11 cellular contexts compared by ENCODE assay signal in the genomic region with DNA sequence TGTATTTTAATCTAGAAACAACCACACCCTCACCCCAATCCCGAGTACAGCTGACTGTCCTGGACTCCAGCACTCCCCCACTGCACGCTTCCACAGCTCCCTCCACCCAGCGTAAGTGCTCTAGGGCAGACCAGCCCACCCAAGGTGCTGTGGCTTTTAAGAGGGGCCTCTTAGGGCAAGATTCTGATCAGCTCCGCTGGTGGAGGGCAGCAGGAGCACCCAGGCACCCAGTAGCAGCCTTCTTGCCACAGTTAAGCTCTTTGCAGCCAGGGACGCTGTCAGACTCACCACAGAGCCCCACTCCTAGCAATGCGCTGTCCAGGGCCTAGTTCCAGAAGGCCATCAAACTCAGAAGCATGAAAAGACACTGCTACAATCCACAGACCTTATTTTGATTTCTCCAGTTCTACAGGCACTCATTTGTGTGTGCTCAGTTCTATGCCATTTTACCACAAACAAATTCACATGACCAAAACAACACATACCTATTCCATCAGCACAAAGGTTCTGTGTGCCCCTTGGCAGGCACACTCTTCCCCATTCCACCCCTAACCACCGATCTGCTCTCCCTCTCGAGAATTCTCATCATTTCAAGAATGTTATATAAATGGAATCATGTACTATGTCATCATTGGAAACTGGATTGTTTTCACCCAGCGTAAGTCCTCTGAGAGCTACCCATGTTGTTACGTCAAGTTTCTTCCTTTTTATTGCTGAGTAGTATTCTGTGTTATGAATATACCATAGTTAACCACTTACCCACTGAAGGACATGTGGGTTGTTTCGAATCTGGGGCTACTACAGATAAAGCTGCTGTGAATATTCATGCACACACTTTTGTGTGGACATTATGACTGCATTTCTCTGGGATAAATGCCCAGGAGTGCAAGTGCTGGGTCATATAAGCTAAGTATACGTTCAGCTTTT. TPM values are rescaled to one million over a fixed set of nuclear protein-coding genes. Genes with fewer than 3 reads are reported as not detected.
DNase-seq lines count a peak whose midpoint lies in the region; ATAC-seq and TF ChIP-seq lines count a peak whose summit lies in the region.
"Had no signal": no experiment of that assay in that cellular context is flagged by ENCODE, and none has a peak within 500 bp of the region (broad histone marks: within the 10 kb centered on the region; RNA-seq: fewer than 3 reads in every experiment).

No MANE protein-coding gene starts in this region.

- H2BK12ac ChIP-seq in mesenchymal stem cell (ENCODE audit: low read length in 2 of 2) = peak overlapping the region in 1 of 2 experiments; percentile 33

- peak overlapping the region; percentile 74 for H4K8ac ChIP-seq in mesenchymal stem cell (ENCODE audit: low read length)

- H3K9me3 ChIP-seq in HUES6 (ENCODE audit: control insufficient read depth, insufficient read depth, low read depth, low read length) (no peaks in the 10 kb centered on the region), mesenchymal stem cell (ENCODE audit: control insufficient read depth, low read length) (no peaks in the 10 kb centered on the region)

- no peaks in the 10 kb centered on the region for H3K9me3 Mint-ChIP-seq in CD14-positive monocyte
- H3K9me3 Mint-ChIP-seq in activated T-helper 2 cell treated with anti-CD3 and anti-CD28 coated beads, Interferon-gamma antibody, Interleukin-2, Interleukin-4, amounts not matched to agents 10 μg/mL and 5 μg/mL and 100 μg/mL, durations not matched to agents 14 hours and 24 hours and 36 hours = peaks cover 5% of the 10 kb centered on the region

- H3K4me1 ChIP-seq in HUES6 (ENCODE audit: control insufficient read depth, insufficient read depth, low read length) (peaks cover 8% of the 10 kb centered on the region; the same call in 1 of the 2 replicates), mesenchymal stem cell (ENCODE audit: control insufficient read depth, insufficient read depth, low read depth, low read length) (peaks cover 6% of the 10 kb centered on the region)

- H2AFZ ChIP-seq in mesenchymal stem cell (ENCODE audit: low read depth, low read length) = no peak overlapping the region

- H2AK5ac ChIP-seq in mesenchymal stem cell (ENCODE audit: low read length, severe bottlenecking) = no peak overlapping the region

- DNase-seq in CD14-positive monocyte (ENCODE audit: low spot score) = no peak
- no peak for DNase-seq in activated T-helper 2 cell treated with anti-CD3 and anti-CD28 coated beads, Interferon-gamma antibody, Interleukin-2, Interleukin-4, amounts not matched to agents 10 μg/mL and 5 μg/mL and 100 μg/mL, durations not matched to agents 14 hours and 24 hours and 36 hours (ENCODE audit: low spot score)
- DNase-seq in mesenchymal stem cell = no peak
- DNase-seq in COLO668 (lab: John Stamatoyannopoulos, UW; ENCODE audit: unreplicated experiment) = no peak
- no peak for DNase-seq in stimulated activated CD4-positive, alpha-beta T cell treated with anti-CD3 and anti-CD28 coated beads, Interleukin-2, amount 100 ng/mL, for 48 hours
- DNase-seq in epidermal melanocyte (ENCODE audit: insufficient read length, low spot score) = no peak
- DNase-seq: activated T-cell treated with anti-CD3 and anti-CD28 coated beads, Interleukin-2, amount 50 U/mL, for 1 hour; C1 segment of cervical spinal cord; NCI-H2171 had no signal

- no peak overlapping the region for H3K4ac ChIP-seq in mesenchymal stem cell (ENCODE audit: low read depth in 1 of 2, low read length in 2 of 2)

- no peak overlapping the region for H2BK5ac ChIP-seq in mesenchymal stem cell (ENCODE audit: low read depth, low read length, poor library complexity, severe bottlenecking)

- intact Hi-C loops in CD14-positive monocyte (cut with micrococcal nuclease) = loop anchor here in 1 of 2 donors (5.0 kb wide), 1 partner anchor 39 kb away; a partner anchor contains a TSS
- intact Hi-C loops in activated T-helper 2 cell treated with anti-CD3 and anti-CD28 coated beads, Interferon-gamma antibody, Interleukin-2, Interleukin-4, amounts not matched to agents 10 μg/mL and 5 μg/mL and 100 μg/mL, durations not matched to agents 14 hours and 24 hours and 36 hours (cut with micrococcal nuclease) = no loop called here

- H3K18ac ChIP-seq in mesenchymal stem cell (ENCODE audit: low read depth in 1 of 2, low read length in 2 of 2) = peak overlapping the region in 1 of 2 experiments; percentile 65

- no peak overlapping the region for H3K9ac ChIP-seq in HUES6 (ENCODE audit: low read length)
- H3K9ac ChIP-seq in mesenchymal stem cell (ENCODE audit: low read length) = no peak overlapping the region

- no peak overlapping the region for H3K4me3 Mint-ChIP-seq in CD14-positive monocyte
- no peak overlapping the region for H3K4me3 Mint-ChIP-seq in activated T-helper 2 cell treated with anti-CD3 and anti-CD28 coated beads, Interferon-gamma antibody, Interleukin-2, Interleukin-4, amounts not matched to agents 10 μg/mL and 5 μg/mL and 100 μg/mL, durations not matched to agents 14 hours and 24 hours and 36 hours (ENCODE audit: low read depth)

- H3K14ac ChIP-seq in mesenchymal stem cell (ENCODE audit: low read length in 2 of 2) = no peak overlapping the region

- no peak for ATAC-seq in GM19023 (IDR thresholded peaks at IDR 0.05; ENCODE audit: unreplicated experiment)

- H3K4me2 ChIP-seq in mesenchymal stem cell (ENCODE audit: low read length, poor library complexity, severe bottlenecking) = no peak overlapping the region

- H2BK15ac ChIP-seq in mesenchymal stem cell (ENCODE audit: low read depth, poor library complexity, severe bottlenecking) = no peak overlapping the region

- H3K36me3 Mint-ChIP-seq in CD14-positive monocyte = peaks cover 15 to 29% of the 10 kb centered on the region in 2 donors
- peaks cover 75% of the 10 kb centered on the region for H3K36me3 Mint-ChIP-seq in activated T-helper 2 cell treated with anti-CD3 and anti-CD28 coated beads, Interferon-gamma antibody, Interleukin-2, Interleukin-4, amounts not matched to agents 10 μg/mL and 5 μg/mL and 100 μg/mL, durations not matched to agents 14 hours and 24 hours and 36 hours (ENCODE audit: low read depth)

- no peak overlapping the region for H4K91ac ChIP-seq in mesenchymal stem cell (ENCODE audit: low read length)

- no peak for TF ChIP-seq CTCF in CD14-positive monocyte (IDR thresholded peaks at IDR 0.05)

- peaks cover 0 to 1% (median 0%) of the 10 kb centered on the region in 3 donors for H3K27me3 Mint-ChIP-seq in CD14-positive monocyte (ENCODE audit: low read depth in 3 of 3)
- no peaks in the 10 kb centered on the region for H3K27me3 Mint-ChIP-seq in activated T-helper 2 cell treated with anti-CD3 and anti-CD28 coated beads, Interferon-gamma antibody, Interleukin-2, Interleukin-4, amounts not matched to agents 10 μg/mL and 5 μg/mL and 100 μg/mL, durations not matched to agents 14 hours and 24 hours and 36 hours (ENCODE audit: low read depth)

- H3K27ac Mint-ChIP-seq in CD14-positive monocyte = peak overlapping the region in 6 of 7 donors; percentile 7 to 97 (median 62)
- peak overlapping the region; percentile 65 for H3K27ac Mint-ChIP-seq in activated T-helper 2 cell treated with anti-CD3 and anti-CD28 coated beads, Interferon-gamma antibody, Interleukin-2, Interleukin-4, amounts not matched to agents 10 μg/mL and 5 μg/mL and 100 μg/mL, durations not matched to agents 14 hours and 24 hours and 36 hours

- H3K23ac ChIP-seq in mesenchymal stem cell (ENCODE audit: low read length in 2 of 2) = no peak overlapping the region

- H3K79me1 ChIP-seq in mesenchymal stem cell (replicated peaks; ENCODE audit: low read length, poor library complexity, severe bottlenecking) = peaks cover 27% of the 10 kb centered on the region

- peaks cover under 1% of the 10 kb centered on the region; the same call in 1 of the 2 replicates for H3K36me3 ChIP-seq in HUES6 (ENCODE audit: control insufficient read depth, insufficient read depth, low read length)
- H3K36me3 ChIP-seq in mesenchymal stem cell (ENCODE audit: control insufficient read depth in 1 of 2, insufficient read depth in 2 of 2, low read depth in 1 of 2, low read length in 2 of 2) = peaks cover 3 to 11% of the 10 kb centered on the region in 2 experiments

- H3K4me1 Mint-ChIP-seq in CD14-positive monocyte = peaks cover 43% of the 10 kb centered on the region
- H3K4me1 Mint-ChIP-seq in activated T-helper 2 cell treated with anti-CD3 and anti-CD28 coated beads, Interferon-gamma antibody, Interleukin-2, Interleukin-4, amounts not matched to agents 10 μg/mL and 5 μg/mL and 100 μg/mL, durations not matched to agents 14 hours and 24 hours and 36 hours (ENCODE audit: low read depth) = peaks cover 77% of the 10 kb centered on the region

- WGBS in mesenchymal stem cell = 92% methylated on average over 9 of the region's 12 CpGs

- H3K4me3 ChIP-seq in HUES6 (ENCODE audit: low read depth, low read length) = no peak overlapping the region
- no peak overlapping the region for H3K4me3 ChIP-seq in mesenchymal stem cell (ENCODE audit: insufficient read depth in 1 of 2, low read depth in 1 of 2, low read length in 2 of 2)

- H3K27ac ChIP-seq in HUES6 (ENCODE audit: low read depth, low read length) = peak overlapping the region; percentile 35; the same call in 1 of the 2 replicates
- H3K27ac ChIP-seq in mesenchymal stem cell (ENCODE audit: low read length, poor library complexity, severe bottlenecking) = no peak overlapping the region

- no peak overlapping the region for H2BK120ac ChIP-seq in mesenchymal stem cell (ENCODE audit: low read depth, low read length)

- H3K27me3 ChIP-seq in HUES6 (ENCODE audit: control insufficient read depth, insufficient read depth, low read length) (no peaks in the 10 kb centered on the region), mesenchymal stem cell (ENCODE audit: control insufficient read depth in 1 of 2, insufficient read depth in 1 of 2, low read length in 2 of 2) (no peaks in the 10 kb centered on the region)

RNA-seq across cellular contexts. Expression of a gene that starts 40.4 kb away (rescaled TPM):
- 100 to 1,000 TPM in 1 of 2 donors, 10 to 100 TPM in 1; 78.4 to 108 TPM for polyA plus RNA-seq in CD14-positive monocyte
- total RNA-seq in activated T-helper 2 cell treated with anti-CD3 and anti-CD28 coated beads, Interferon-gamma antibody, Interleukin-2, Interleukin-4, amounts not matched to agents 10 μg/mL and 5 μg/mL and 100 μg/mL, durations not matched to agents 14 hours and 24 hours and 36 hours = 57.3 and 60.6 TPM in 2 replicates
- 18.4 TPM for polyA plus RNA-seq in mesenchymal stem cell (2013, experiment 1 of 2)
- polyA plus RNA-seq in mesenchymal stem cell (2013, experiment 2 of 2) = 16.9 TPM
